ENCODE assay signal across 8 cellular contexts in genomic region chr17:77609553-77610517, GRCh38.
DNase-seq lines count a peak whose midpoint lies in the region; ATAC-seq and TF ChIP-seq lines count a peak whose summit lies in the region.

No MANE protein-coding gene starts in this region.

- no peaks in the 10 kb centered on the region for H3K9me3 Mint-ChIP-seq in activated CD4-positive, alpha-beta memory T cell treated with anti-CD3 and anti-CD28 coated beads for 36 hours

- no peaks in the 10 kb centered on the region for H3K9me3 ChIP-seq in A673 (ENCODE audit: low read depth, low read length, poor library complexity, severe bottlenecking)

- H3K4me3 Mint-ChIP-seq in activated CD4-positive, alpha-beta memory T cell treated with anti-CD3 and anti-CD28 coated beads for 36 hours = peak overlapping the region; percentile 51

- intact Hi-C loops in activated CD4-positive, alpha-beta memory T cell treated with anti-CD3 and anti-CD28 coated beads for 36 hours (cut with micrococcal nuclease) = loop anchor here (1.0 kb wide), 2 partner anchors 35 to 57 kb away; no protein-coding TSS in a partner anchor
- intact Hi-C loops in A673 (cut with micrococcal nuclease; ENCODE audit: unreplicated experiment) = no loop called here

- H3K36me3 ChIP-seq in A673 (ENCODE audit: insufficient read depth, low read length, poor library complexity, severe bottlenecking) = no peaks in the 10 kb centered on the region

- H3K36me3 Mint-ChIP-seq in activated CD4-positive, alpha-beta memory T cell treated with anti-CD3 and anti-CD28 coated beads for 36 hours = no peaks in the 10 kb centered on the region

- TF ChIP-seq CTCF in foreskin fibroblast (IDR thresholded peaks at IDR 0.05; ENCODE audit: low read depth, low read length) (no peak), A673 (conservative IDR thresholded peaks at IDR 0.05; ENCODE audit: low read depth, low read length) (no peak)

- in situ Hi-C loops in G401 (cut with HindIII; ENCODE audit: low sequenced_read_pairs) = no loop called here

- no peak overlapping the region for H3K4me3 ChIP-seq in foreskin fibroblast (ENCODE audit: low read depth in 1 of 2, low read length in 2 of 2)
- H3K4me3 ChIP-seq in A673 (ENCODE audit: low read depth, low read length, poor library complexity, severe bottlenecking) = no peak overlapping the region

- POLR2A ChIA-PET in activated CD4-positive, alpha-beta memory T cell treated with anti-CD3 and anti-CD28 coated beads for 36 hours (lab: Charles Lee) = interaction anchor here (1.0 kb wide), 1 partner anchor 348 kb away, joined by 3 read pairs; the partner anchor contains the start of gene TNRC6C
- POLR2A ChIA-PET in A673 (lab: Charles Lee; ENCODE audit: low non-redundant PET) = no interaction called here

- CTCF ChIA-PET in activated CD4-positive, alpha-beta memory T cell treated with anti-CD3 and anti-CD28 coated beads for 36 hours (lab: Charles Lee) = interaction anchor here (0.9 to 1.1 kb wide), 2 partner anchors 57 to 67 kb away, joined by 3 to 6 read pairs; no protein-coding TSS in a partner anchor
- CTCF ChIA-PET in A673 (lab: Charles Lee) = no interaction called here

- peaks cover 25% of the 10 kb centered on the region for H3K4me1 Mint-ChIP-seq in activated CD4-positive, alpha-beta memory T cell treated with anti-CD3 and anti-CD28 coated beads for 36 hours (ENCODE audit: low read depth)

- ATAC-seq in HG03354 (IDR thresholded peaks at IDR 0.05; ENCODE audit: poor library complexity, severe bottlenecking, unreplicated experiment) (peak; percentile 62), HG03139 (IDR thresholded peaks at IDR 0.05; ENCODE audit: unreplicated experiment) (no peak)

- H3K27me3 ChIP-seq in A673 (replicated peaks; ENCODE audit: insufficient read depth, low read depth, low read length, poor library complexity) = peaks cover 8% of the 10 kb centered on the region

- no peak overlapping the region for H3K27ac ChIP-seq in A673 (ENCODE audit: low read depth, low read length, poor library complexity, severe bottlenecking)

- no TSS peak for BruUV-seq in A673 (replicated peaks; lab: Mats Ljungman, UMichigan)

- H3K27ac Mint-ChIP-seq in activated CD4-positive, alpha-beta memory T cell treated with anti-CD3 and anti-CD28 coated beads for 36 hours = peak overlapping the region; percentile 29

- no peaks in the 10 kb centered on the region for H3K4me1 ChIP-seq in A673 (ENCODE audit: insufficient read depth, low read length, poor library complexity, severe bottlenecking)

- DNase-seq in activated CD4-positive, alpha-beta memory T cell treated with anti-CD3 and anti-CD28 coated beads for 36 hours = peak; percentile 79
- DNase-seq in foreskin fibroblast (peak; percentile 16 to 58), amygdala (lab: John Stamatoyannopoulos, UW) (no peak), G401 (ENCODE audit: low spot score) (no peak), A673 (ENCODE audit: low spot score) (no peak)
- peak; percentile 33 to 56 (median 45) for DNase-seq in stimulated activated CD4-positive, alpha-beta T cell treated with anti-CD3 and anti-CD28 coated beads, TNF-alpha, amount 100 ng/mL, for 4 hours (ENCODE audit: low read depth in 3 of 3)

- no peaks in the 10 kb centered on the region for H3K27me3 Mint-ChIP-seq in activated CD4-positive, alpha-beta memory T cell treated with anti-CD3 and anti-CD28 coated beads for 36 hours

Comparison
In these comparisons a context has a peak if more than half of its experiments do, and no peak if none do; other contexts are left out.
1. DNase-seq: peak in activated CD4-positive, alpha-beta memory T cell treated with anti-CD3 and anti-CD28 coated beads for 36 hours (single experiment), foreskin fibroblast (2 of 2) and stimulated activated CD4-positive, alpha-beta T cell treated with anti-CD3 and anti-CD28 coated beads, TNF-alpha, amount 100 ng/mL, for 4 hours (3 of 3); none in amygdala (0 of 56), G401 (single experiment) and A673 (single experiment).